1 cellular context compared by ENCODE assay signal in the genomic region with DNA sequence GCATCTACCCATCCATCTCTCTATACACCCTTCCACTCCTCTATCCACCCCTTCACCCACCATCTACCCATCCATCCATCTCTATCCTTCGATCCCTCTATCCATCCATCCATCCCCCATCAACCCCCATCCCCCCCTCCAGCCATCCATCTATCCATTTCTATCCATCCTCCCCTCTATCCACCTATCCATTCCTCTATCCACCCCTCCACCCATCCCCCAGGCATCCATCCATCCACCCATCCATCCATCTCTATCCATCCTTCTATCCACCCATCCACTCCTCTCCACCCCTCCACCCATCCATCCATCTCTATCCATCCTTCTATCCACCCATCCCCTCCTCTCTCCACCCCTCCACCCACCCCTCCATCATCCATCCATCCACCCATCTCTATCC.
TF ChIP-seq lines count a peak whose summit lies in the region.

No MANE protein-coding gene starts in this region.

TF ChIP-seq in A549, 52 proteins besides CTCF, POLR2A, EP300 and RAD21 (continued from another document):
- TF ChIP-seq MAFK (IDR thresholded peaks at IDR 0.05; ENCODE audit: partially characterized antibody) (no peak), PBX3 (IDR thresholded peaks at IDR 0.05) (0 out of 2 replicates have a peak, but pooled peaks have one; percentile 81), TFCP2L1 (CRISPR knock-in tag; IDR thresholded peaks at IDR 0.05) (no peak), GATA3 (IDR thresholded peaks at IDR 0.05; ENCODE audit: borderline replicate concordance) (no peak), ATOH8 (CRISPR knock-in tag; IDR thresholded peaks at IDR 0.05; ENCODE audit: low read depth) (no peak), JUN (IDR thresholded peaks at IDR 0.05) (peak in 1 of 2 experiments; percentile 22; a peak in 1 of 5 replicates), MAZ (IDR thresholded peaks at IDR 0.05; ENCODE audit: borderline replicate concordance, low read depth, low read length) (no peak), CBX8 (IDR thresholded peaks at IDR 0.05) (no peak), ZNF302 (CRISPR knock-in tag; IDR thresholded peaks at IDR 0.05) (no peak), HOXB13 (CRISPR knock-in tag; IDR thresholded peaks at IDR 0.05; ENCODE audit: low read depth) (no peak), E2F6 (IDR thresholded peaks at IDR 0.05; ENCODE audit: borderline replicate concordance, low read depth) (no peak), KDM5A (IDR thresholded peaks at IDR 0.05) (no peak), NR3C1 (IDR thresholded peaks at IDR 0.05) (no peak)
- TF ChIP-seq, protein P1, sequence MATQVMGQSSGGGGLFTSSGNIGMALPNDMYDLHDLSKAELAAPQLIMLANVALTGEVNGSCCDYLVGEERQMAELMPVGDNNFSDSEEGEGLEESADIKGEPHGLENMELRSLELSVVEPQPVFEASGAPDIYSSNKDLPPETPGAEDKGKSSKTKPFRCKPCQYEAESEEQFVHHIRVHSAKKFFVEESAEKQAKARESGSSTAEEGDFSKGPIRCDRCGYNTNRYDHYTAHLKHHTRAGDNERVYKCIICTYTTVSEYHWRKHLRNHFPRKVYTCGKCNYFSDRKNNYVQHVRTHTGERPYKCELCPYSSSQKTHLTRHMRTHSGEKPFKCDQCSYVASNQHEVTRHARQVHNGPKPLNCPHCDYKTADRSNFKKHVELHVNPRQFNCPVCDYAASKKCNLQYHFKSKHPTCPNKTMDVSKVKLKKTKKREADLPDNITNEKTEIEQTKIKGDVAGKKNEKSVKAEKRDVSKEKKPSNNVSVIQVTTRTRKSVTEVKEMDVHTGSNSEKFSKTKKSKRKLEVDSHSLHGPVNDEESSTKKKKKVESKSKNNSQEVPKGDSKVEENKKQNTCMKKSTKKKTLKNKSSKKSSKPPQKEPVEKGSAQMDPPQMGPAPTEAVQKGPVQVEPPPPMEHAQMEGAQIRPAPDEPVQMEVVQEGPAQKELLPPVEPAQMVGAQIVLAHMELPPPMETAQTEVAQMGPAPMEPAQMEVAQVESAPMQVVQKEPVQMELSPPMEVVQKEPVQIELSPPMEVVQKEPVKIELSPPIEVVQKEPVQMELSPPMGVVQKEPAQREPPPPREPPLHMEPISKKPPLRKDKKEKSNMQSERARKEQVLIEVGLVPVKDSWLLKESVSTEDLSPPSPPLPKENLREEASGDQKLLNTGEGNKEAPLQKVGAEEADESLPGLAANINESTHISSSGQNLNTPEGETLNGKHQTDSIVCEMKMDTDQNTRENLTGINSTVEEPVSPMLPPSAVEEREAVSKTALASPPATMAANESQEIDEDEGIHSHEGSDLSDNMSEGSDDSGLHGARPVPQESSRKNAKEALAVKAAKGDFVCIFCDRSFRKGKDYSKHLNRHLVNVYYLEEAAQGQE (IDR thresholded peaks at IDR 0.05): no peak
- TF ChIP-seq, protein P2, sequence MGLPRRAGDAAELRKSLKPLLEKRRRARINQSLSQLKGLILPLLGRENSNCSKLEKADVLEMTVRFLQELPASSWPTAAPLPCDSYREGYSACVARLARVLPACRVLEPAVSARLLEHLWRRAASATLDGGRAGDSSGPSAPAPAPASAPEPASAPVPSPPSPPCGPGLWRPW (IDR thresholded peaks at IDR 0.05): no peak
- TF ChIP-seq, protein P3, sequence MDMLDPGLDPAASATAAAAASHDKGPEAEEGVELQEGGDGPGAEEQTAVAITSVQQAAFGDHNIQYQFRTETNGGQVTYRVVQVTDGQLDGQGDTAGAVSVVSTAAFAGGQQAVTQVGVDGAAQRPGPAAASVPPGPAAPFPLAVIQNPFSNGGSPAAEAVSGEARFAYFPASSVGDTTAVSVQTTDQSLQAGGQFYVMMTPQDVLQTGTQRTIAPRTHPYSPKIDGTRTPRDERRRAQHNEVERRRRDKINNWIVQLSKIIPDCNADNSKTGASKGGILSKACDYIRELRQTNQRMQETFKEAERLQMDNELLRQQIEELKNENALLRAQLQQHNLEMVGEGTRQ (IDR thresholded peaks at IDR 0.05): no peak
